Comparison of ENCODE assay signal across 25 cellular contexts in genomic region chr5:54601393-54601792, GRCh38.
DNase-seq lines count a peak whose midpoint lies in the region; ATAC-seq and TF ChIP-seq lines count a peak whose summit lies in the region.
"Had no signal": no experiment of that assay in that cellular context is flagged by ENCODE, and none has a peak within 500 bp of the region (broad histone marks: within the 10 kb centered on the region; RNA-seq: fewer than 3 reads in every experiment).

No MANE protein-coding gene starts in this region.

- no peak overlapping the region for H3K18ac ChIP-seq in mesendoderm (ENCODE audit: low read length)

- no peak overlapping the region for H3K9ac ChIP-seq in mesendoderm (ENCODE audit: low read length)
- H3K9ac ChIP-seq: neural progenitor cell had no signal

- H3K36me3 ChIP-seq in mesendoderm (ENCODE audit: control insufficient read depth, insufficient read depth, low read length) = no peaks in the 10 kb centered on the region
- H3K36me3 ChIP-seq in upper lobe of right lung = no peaks in the 10 kb centered on the region
- no peaks in the 10 kb centered on the region for H3K36me3 ChIP-seq in ovary
- H3K36me3 ChIP-seq: neural progenitor cell had no signal

- TF ChIP-seq EP300 in ovary (IDR thresholded peaks at IDR 0.05) = no peak

- H2BK5ac ChIP-seq in mesendoderm (ENCODE audit: low read length) = no peak overlapping the region

- WGBS in mesendoderm (ENCODE audit: extremely low coverage, insufficient coverage, low lambda C conversion rate) = no CpG with 5 or more reads among the region's 4 CpGs
- WGBS in ovary, 3 donors = 72 to 81% (median 81%) methylated on average over 4 of the region's 4 CpGs

- H3K4ac ChIP-seq in mesendoderm (ENCODE audit: low read depth, low read length) = no peak overlapping the region

- no peak for DNase-seq in activated CD8-positive, alpha-beta T cell treated with anti-CD3 and anti-CD28 coated beads, Interleukin-2, amount 10 ng/mL, durations not matched to agents 7 days and 5 days
- no peak for DNase-seq in activated CD8-positive, alpha-beta T cell treated with anti-CD3 and anti-CD28 coated beads for 36 hours
- DNase-seq in foreskin melanocyte (peak; percentile 99), mesendoderm (no peak), upper lobe of right lung (no peak), ovary (no peak)
- DNase-seq: 8988T; activated T-cell treated with anti-CD3 and anti-CD28 coated beads, Interleukin-2, amount 50 U/mL, for 24 hours; CD8-positive, alpha-beta T cell; foreskin fibroblast; GOT3; hippocampal formation; immature natural killer cell; MM.1S; NCI-H1436; NCI-H2107; stimulated activated CD4-positive, alpha-beta T cell treated with anti-CD3 and anti-CD28 coated beads, Interleukin-2, amount 100 ng/mL, for 48 hours; testis had no signal

- H3K27ac ChIP-seq in mesendoderm (ENCODE audit: low read depth, low read length) (no peak overlapping the region), upper lobe of right lung (no peak overlapping the region), ovary (no peak overlapping the region)
- H3K27ac ChIP-seq: epithelial cell of prostate, neural progenitor cell, SK-N-MC, testis had no signal

- TF ChIP-seq POLR2A in ovary (IDR thresholded peaks at IDR 0.05) = no peak

- H3K56ac ChIP-seq in mesendoderm (ENCODE audit: low read length) = no peak overlapping the region

- H3K27me3 ChIP-seq in mesendoderm (ENCODE audit: insufficient read depth, low read length, poor library complexity) = no peaks in the 10 kb centered on the region
- H3K27me3 ChIP-seq in upper lobe of right lung = no peaks in the 10 kb centered on the region
- no peaks in the 10 kb centered on the region for H3K27me3 ChIP-seq in ovary
- H3K27me3 ChIP-seq: neural progenitor cell, testis had no signal

- no peaks in the 10 kb centered on the region for H3K79me1 ChIP-seq in mesendoderm (ENCODE audit: low read length)

- no peak overlapping the region for H2BK120ac ChIP-seq in mesendoderm (ENCODE audit: low read depth, low read length)

- H3K4me3 ChIP-seq in mesendoderm (ENCODE audit: low read length) (no peak overlapping the region), upper lobe of right lung (no peak overlapping the region), ovary (no peak overlapping the region)
- H3K4me3 ChIP-seq: neural progenitor cell, SK-N-MC, testis had no signal

- H3K4me2 ChIP-seq in mesendoderm (ENCODE audit: low read length) = no peak overlapping the region
- H3K4me2 ChIP-seq: neural progenitor cell had no signal

- H4K8ac ChIP-seq in mesendoderm (ENCODE audit: low read depth, low read length) = no peak overlapping the region

- no peaks in the 10 kb centered on the region for H3K79me2 ChIP-seq in mesendoderm (ENCODE audit: control insufficient read depth, insufficient read depth, low read length)

- H2AK5ac ChIP-seq in mesendoderm (ENCODE audit: low read length) = no peak overlapping the region

- no peaks in the 10 kb centered on the region for H3K9me3 ChIP-seq in upper lobe of right lung
- H3K9me3 ChIP-seq in ovary = no peaks in the 10 kb centered on the region
- H3K9me3 ChIP-seq: testis had no signal

- no peaks in the 10 kb centered on the region for H3K4me1 ChIP-seq in mesendoderm (ENCODE audit: control insufficient read depth, low read depth, low read length)
- H3K4me1 ChIP-seq in upper lobe of right lung = peaks cover 9% of the 10 kb centered on the region
- H3K4me1 ChIP-seq in ovary (ENCODE audit: insufficient read depth) = no peaks in the 10 kb centered on the region
- H3K4me1 ChIP-seq: neural progenitor cell, testis had no signal

- peaks cover 18% of the 10 kb centered on the region for H3K9me3 Mint-ChIP-seq in activated CD8-positive, alpha-beta T cell treated with anti-CD3 and anti-CD28 coated beads, Interleukin-2, amount 10 ng/mL, durations not matched to agents 7 days and 5 days (ENCODE audit: insufficient read depth)
- peaks cover 14% of the 10 kb centered on the region for H3K9me3 Mint-ChIP-seq in activated CD8-positive, alpha-beta T cell treated with anti-CD3 and anti-CD28 coated beads for 36 hours

- H3K27ac Mint-ChIP-seq in activated CD8-positive, alpha-beta T cell treated with anti-CD3 and anti-CD28 coated beads, Interleukin-2, amount 10 ng/mL, durations not matched to agents 7 days and 5 days = peak overlapping the region; percentile 9
- H3K27ac Mint-ChIP-seq in activated CD8-positive, alpha-beta T cell treated with anti-CD3 and anti-CD28 coated beads for 36 hours = no peak overlapping the region
- H3K27ac Mint-ChIP-seq: activated T-cell treated with anti-CD3 and anti-CD28 coated beads, Interleukin-2, amount 50 U/mL, for 24 hours; CD8-positive, alpha-beta T cell; neural progenitor cell; T-helper 1 cell treated with Interleukin-12 subunit alpha and Interleukin-12 subunit beta and Interleukin-4 antibody, amounts not matched to agents 30 μg/mL and 1 μg/mL, for 36 hours had no signal

- H3K27me3 Mint-ChIP-seq in activated CD8-positive, alpha-beta T cell treated with anti-CD3 and anti-CD28 coated beads, Interleukin-2, amount 10 ng/mL, durations not matched to agents 7 days and 5 days (ENCODE audit: low read depth) = peaks cover 11% of the 10 kb centered on the region
- H3K27me3 Mint-ChIP-seq in activated CD8-positive, alpha-beta T cell treated with anti-CD3 and anti-CD28 coated beads for 36 hours = no peaks in the 10 kb centered on the region
- H3K27me3 Mint-ChIP-seq: activated T-cell treated with anti-CD3 and anti-CD28 coated beads, Interleukin-2, amount 50 U/mL, for 24 hours had no signal

- no peak for TF ChIP-seq CTCF in activated CD8-positive, alpha-beta T cell treated with anti-CD3 and anti-CD28 coated beads for 36 hours (IDR thresholded peaks at IDR 0.05)
- no peak for TF ChIP-seq CTCF in upper lobe of right lung (IDR thresholded peaks at IDR 0.05)
- no peak for TF ChIP-seq CTCF in ovary (IDR thresholded peaks at IDR 0.05)

- intact Hi-C loops in activated CD8-positive, alpha-beta T cell treated with anti-CD3 and anti-CD28 coated beads for 36 hours (cut with micrococcal nuclease) = no loop called here
- intact Hi-C loops in upper lobe of right lung (cut with DNase I) = no loop called here
- intact Hi-C loops in ovary (cut with DNase I) = no loop called here

- H2BK15ac ChIP-seq in mesendoderm (replicated peaks; ENCODE audit: low read depth) = no peak overlapping the region

- CTCF ChIA-PET in activated CD8-positive, alpha-beta T cell treated with anti-CD3 and anti-CD28 coated beads, Interleukin-2, amount 10 ng/mL, durations not matched to agents 7 days and 5 days (lab: Charles Lee) = no interaction called here
- CTCF ChIA-PET in activated CD8-positive, alpha-beta T cell treated with anti-CD3 and anti-CD28 coated beads for 36 hours (lab: Charles Lee) = no interaction called here

- no peak for ATAC-seq in activated CD8-positive, alpha-beta T cell treated with anti-CD3 and anti-CD28 coated beads, Interleukin-2, amount 10 ng/mL, durations not matched to agents 7 days and 5 days
- ATAC-seq in activated CD8-positive, alpha-beta T cell treated with anti-CD3 and anti-CD28 coated beads for 36 hours = no peak
- ATAC-seq in upper lobe of right lung (peak; percentile 60), GM18870 (IDR thresholded peaks at IDR 0.05; ENCODE audit: unreplicated experiment) (no peak), GM21619 (IDR thresholded peaks at IDR 0.05; ENCODE audit: unreplicated experiment) (no peak)
- ATAC-seq: CD8-positive, alpha-beta T cell; stimulated activated effector memory CD8-positive, alpha-beta T cell treated with anti-CD3 and anti-CD28 coated beads, Interleukin-12 subunit alpha, Interleukin-12 subunit beta, amount 100 ng/mL, for 72 hours had no signal

- no peaks in the 10 kb centered on the region for H3K4me1 Mint-ChIP-seq in activated CD8-positive, alpha-beta T cell treated with anti-CD3 and anti-CD28 coated beads, Interleukin-2, amount 10 ng/mL, durations not matched to agents 7 days and 5 days (ENCODE audit: low read depth)
- no peaks in the 10 kb centered on the region for H3K4me1 Mint-ChIP-seq in activated CD8-positive, alpha-beta T cell treated with anti-CD3 and anti-CD28 coated beads for 36 hours (ENCODE audit: low read depth)
- H3K4me1 Mint-ChIP-seq: neural progenitor cell had no signal

- H3K36me3 Mint-ChIP-seq in activated CD8-positive, alpha-beta T cell treated with anti-CD3 and anti-CD28 coated beads, Interleukin-2, amount 10 ng/mL, durations not matched to agents 7 days and 5 days (ENCODE audit: low read depth) = peaks cover 11% of the 10 kb centered on the region
- H3K36me3 Mint-ChIP-seq in activated CD8-positive, alpha-beta T cell treated with anti-CD3 and anti-CD28 coated beads for 36 hours (ENCODE audit: low read depth) = peaks cover 5% of the 10 kb centered on the region
- H3K36me3 Mint-ChIP-seq: stimulated activated effector memory CD8-positive, alpha-beta T cell treated with anti-CD3 and anti-CD28 coated beads, Interleukin-12 subunit alpha, Interleukin-12 subunit beta, amount 100 ng/mL, for 72 hours had no signal

- no peak overlapping the region for H4K5ac ChIP-seq in mesendoderm (ENCODE audit: low read length)

- POLR2A ChIA-PET in activated CD8-positive, alpha-beta T cell treated with anti-CD3 and anti-CD28 coated beads, Interleukin-2, amount 10 ng/mL, durations not matched to agents 7 days and 5 days (lab: Charles Lee) = no interaction called here
- POLR2A ChIA-PET in activated CD8-positive, alpha-beta T cell treated with anti-CD3 and anti-CD28 coated beads for 36 hours (lab: Charles Lee) = no interaction called here

- peak overlapping the region; percentile 66 for H3K23ac ChIP-seq in mesendoderm (ENCODE audit: low read length)

- H3K4me3 Mint-ChIP-seq in activated CD8-positive, alpha-beta T cell treated with anti-CD3 and anti-CD28 coated beads, Interleukin-2, amount 10 ng/mL, durations not matched to agents 7 days and 5 days = no peak overlapping the region
- H3K4me3 Mint-ChIP-seq in activated CD8-positive, alpha-beta T cell treated with anti-CD3 and anti-CD28 coated beads for 36 hours = no peak overlapping the region
- H3K4me3 Mint-ChIP-seq: activated T-cell treated with anti-CD3 and anti-CD28 coated beads, Interleukin-2, amount 50 U/mL, for 24 hours; CD8-positive, alpha-beta T cell; immature natural killer cell; neural progenitor cell; stimulated activated effector memory CD8-positive, alpha-beta T cell treated with anti-CD3 and anti-CD28 coated beads, Interleukin-12 subunit alpha, Interleukin-12 subunit beta, amount 100 ng/mL, for 72 hours; T-helper 1 cell treated with Interleukin-12 subunit alpha and Interleukin-12 subunit beta and Interleukin-4 antibody, amounts not matched to agents 30 μg/mL and 1 μg/mL, for 36 hours had no signal
